9 cellular contexts compared by ENCODE assay signal in the genomic region with DNA sequence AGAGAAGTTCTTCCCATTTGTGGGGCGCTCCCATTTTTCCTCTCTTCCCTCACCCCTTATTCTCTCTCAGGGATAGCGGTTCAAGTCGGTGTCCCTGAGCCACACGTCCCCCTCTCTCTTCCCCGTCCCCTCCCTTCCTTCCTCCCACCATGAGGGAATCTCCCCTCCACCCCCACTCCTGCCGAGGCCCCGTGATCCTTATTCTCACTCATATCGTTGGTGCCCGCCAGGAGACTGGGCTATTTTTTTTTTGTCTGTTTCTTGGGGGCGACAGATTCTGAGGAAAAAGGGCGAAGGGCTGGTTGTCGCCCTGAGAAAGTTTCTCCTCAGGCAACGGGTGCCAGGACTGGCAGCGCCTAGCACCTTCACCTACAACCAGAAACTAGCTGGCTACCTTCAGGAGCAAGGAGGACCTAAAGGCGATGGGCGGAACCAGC. TPM values are rescaled to one million over a fixed set of nuclear protein-coding genes. Genes with fewer than 3 reads are reported as not detected.
A peak's percentile ranks its signal among the peaks of the same experiment; 100 is the strongest.
DNase-seq lines count a peak whose midpoint lies in the region; ATAC-seq and TF ChIP-seq lines count a peak whose summit lies in the region.
"Had no signal": no experiment of that assay in that cellular context is flagged by ENCODE, and none has a peak within 500 bp of the region (broad histone marks: within the 10 kb centered on the region; RNA-seq: fewer than 3 reads in every experiment).

No MANE protein-coding gene starts in this region.

- H2BK120ac ChIP-seq in mesenchymal stem cell (ENCODE audit: low read depth, low read length): no peak overlapping the region

- H2AFZ ChIP-seq in mesenchymal stem cell (ENCODE audit: low read depth, low read length): peak overlapping the region; percentile 43

- CTCF ChIA-PET in MCF 10A (lab: Yijun Ruan, JAX): interaction anchor here (0.6 to 1.5 kb wide), 2 partner anchors 19 to 132 kb away, joined by 3 read pairs; no protein-coding TSS in a partner anchor

- TF ChIP-seq CTCF in cardiac muscle cell (IDR thresholded peaks at IDR 0.05; ENCODE audit: low read depth, low read length) (no peak), MCF 10A (IDR thresholded peaks at IDR 0.05; ENCODE audit: unreplicated experiment) (no peak), type B pancreatic cell (conservative IDR thresholded peaks at IDR 0.05) (no peak), foreskin keratinocyte (conservative IDR thresholded peaks at IDR 0.05) (no peak)

- 74% methylated on average over 14 of the region's 16 CpGs for whole genome bisulfite sequencing in mesenchymal stem cell

- H3K9ac ChIP-seq in mesenchymal stem cell (ENCODE audit: low read length): peak overlapping the region; percentile 99

- POLR2A ChIA-PET in MCF 10A (lab: Yijun Ruan, JAX): interaction anchor here (0.7 to 3.1 kb wide), 21 partner anchors 8 to 1019 kb away, joined by 3 to 31 read pairs (median 5); a partner anchor contains a TSS

- peak overlapping the region; percentile 50 for H3K4me2 ChIP-seq in mesenchymal stem cell (ENCODE audit: low read length, poor library complexity, severe bottlenecking)

- peak overlapping the region in 1 of 2 experiments; percentile 56 for H2BK12ac ChIP-seq in mesenchymal stem cell (ENCODE audit: low read length in 2 of 2)

- H3K14ac ChIP-seq in mesenchymal stem cell (ENCODE audit: low read length in 2 of 2): no peak overlapping the region

- peak overlapping the region; percentile 100 for H3K27ac ChIP-seq in cardiac muscle cell
- H3K27ac ChIP-seq in mesenchymal stem cell (ENCODE audit: low read length, poor library complexity, severe bottlenecking): no peak overlapping the region
- H3K27ac ChIP-seq in foreskin keratinocyte: no peak overlapping the region

- H3K4me1 ChIP-seq in cardiac muscle cell (ENCODE audit: low read depth): peaks cover 21% of the 10 kb centered on the region
- peaks cover 21% of the 10 kb centered on the region for H3K4me1 ChIP-seq in mesenchymal stem cell (ENCODE audit: control insufficient read depth, insufficient read depth, low read depth, low read length)
- H3K4me1 ChIP-seq in foreskin keratinocyte: no peaks in the 10 kb centered on the region

- H2AK5ac ChIP-seq in mesenchymal stem cell (ENCODE audit: low read length, severe bottlenecking): no peak overlapping the region

- H3K4me3 ChIP-seq in cardiac muscle cell (peak overlapping the region; percentile 77), mesenchymal stem cell (ENCODE audit: insufficient read depth in 1 of 2, low read depth in 1 of 2, low read length in 2 of 2) (peak overlapping the region; percentile 34 to 90)

- no peak for ATAC-seq in foreskin keratinocyte

- DNase-seq in cardiac muscle cell (ENCODE audit: low read depth in 1 of 2, low spot score in 1 of 2): no peak
- no peak for DNase-seq in cardiac septum (ENCODE audit: low spot score)
- DNase-seq in MCF 10A (ENCODE audit: unreplicated experiment): no peak
- DNase-seq in mesenchymal stem cell: no peak
- DNase-seq in type B pancreatic cell (ENCODE audit: extremely low spot score, unreplicated experiment): no peak
- DNase-seq in foreskin keratinocyte: no peak
- no peak for DNase-seq in NCI-H1092 (lab: John Stamatoyannopoulos, UW)
- DNase-seq in SIG-M5 (lab: John Stamatoyannopoulos, UW): no peak

- peaks cover 2% of the 10 kb centered on the region for H3K79me1 ChIP-seq in mesenchymal stem cell (replicated peaks; ENCODE audit: low read length, poor library complexity, severe bottlenecking)

- peaks cover 20% of the 10 kb centered on the region for H3K4me1 Mint-ChIP-seq in MCF 10A (ENCODE audit: insufficient read depth, unreplicated experiment)
- H3K4me1 Mint-ChIP-seq in type B pancreatic cell (ENCODE audit: unreplicated experiment): peaks cover 19% of the 10 kb centered on the region

- peak overlapping the region in 1 of 2 experiments; percentile 66 for H3K4ac ChIP-seq in mesenchymal stem cell (ENCODE audit: low read depth in 1 of 2, low read length in 2 of 2)

- peak overlapping the region; percentile 100 for H4K8ac ChIP-seq in mesenchymal stem cell (ENCODE audit: low read length)

- H2BK15ac ChIP-seq in mesenchymal stem cell (ENCODE audit: low read depth, poor library complexity, severe bottlenecking): peak overlapping the region; percentile 77

- H4K91ac ChIP-seq in mesenchymal stem cell (ENCODE audit: low read length): peak overlapping the region; percentile 91

- H3K9me3 ChIP-seq in cardiac muscle cell (ENCODE audit: low read depth) (no peaks in the 10 kb centered on the region), mesenchymal stem cell (ENCODE audit: control insufficient read depth, low read length) (no peaks in the 10 kb centered on the region)

- no peak overlapping the region for H3K23ac ChIP-seq in mesenchymal stem cell (ENCODE audit: low read length in 2 of 2)

- H3K27me3 Mint-ChIP-seq in MCF 10A (ENCODE audit: insufficient read depth, unreplicated experiment) (no peaks in the 10 kb centered on the region), type B pancreatic cell (peaks cover 17% of the 10 kb centered on the region)

- peaks cover 27% of the 10 kb centered on the region for H3K36me3 Mint-ChIP-seq in MCF 10A (ENCODE audit: insufficient read depth, unreplicated experiment)
- H3K36me3 Mint-ChIP-seq in type B pancreatic cell: peaks cover 12% of the 10 kb centered on the region

- no TSS peak for BruUV-seq in MCF 10A (replicated peaks; lab: Mats Ljungman, UMichigan)

- H2BK5ac ChIP-seq in mesenchymal stem cell (ENCODE audit: low read depth, low read length, poor library complexity, severe bottlenecking): no peak overlapping the region

- H3K18ac ChIP-seq in mesenchymal stem cell (ENCODE audit: low read depth in 1 of 2, low read length in 2 of 2): peak overlapping the region; percentile 67 to 92

- intact Hi-C loops in cardiac septum (cut with DNase I) (loop anchor here (1.0 kb wide), 1 partner anchor 9 kb away; a partner anchor contains a TSS), MCF 10A (cut with micrococcal nuclease) (no loop called here)

- H3K36me3 ChIP-seq in cardiac muscle cell (no peaks in the 10 kb centered on the region), mesenchymal stem cell (ENCODE audit: control insufficient read depth in 1 of 2, insufficient read depth in 2 of 2, low read depth in 1 of 2, low read length in 2 of 2) (peaks cover 16 to 26% of the 10 kb centered on the region in 2 experiments)

- H3K27ac Mint-ChIP-seq in MCF 10A (ENCODE audit: low read depth, unreplicated experiment): peak overlapping the region; percentile 100
- peak overlapping the region; percentile 100 for H3K27ac Mint-ChIP-seq in type B pancreatic cell

- H3K9me3 Mint-ChIP-seq in MCF 10A (ENCODE audit: unreplicated experiment) (no peaks in the 10 kb centered on the region), type B pancreatic cell (no peaks in the 10 kb centered on the region)

- H3K4me3 Mint-ChIP-seq in MCF 10A (ENCODE audit: unreplicated experiment) (peak overlapping the region; percentile 82), type B pancreatic cell (peak overlapping the region; percentile 99)

- H3K27me3 ChIP-seq in cardiac muscle cell: no peaks in the 10 kb centered on the region
- H3K27me3 ChIP-seq in mesenchymal stem cell (ENCODE audit: control insufficient read depth in 1 of 2, insufficient read depth in 1 of 2, low read length in 2 of 2): no peaks in the 10 kb centered on the region
- H3K27me3 ChIP-seq in foreskin keratinocyte: no peaks in the 10 kb centered on the region

RNA-seq across cellular contexts. Expression of a gene that starts 0.7 kb away (rescaled TPM):
- total RNA-seq in cardiac muscle cell (7.9 and 8.1 TPM in 2 replicates), cardiac septum (3.4 TPM), MCF 10A (2022) (6.5 and 8.5 TPM in 2 replicates), type B pancreatic cell (ENCODE audit: low replicate concordance) (2.2 and 2.7 TPM in 2 replicates), foreskin keratinocyte (1.3 and 1.6 TPM in 2 replicates)
- polyA plus RNA-seq in cardiac muscle cell (13.0 and 18.0 TPM in 2 replicates), foreskin keratinocyte (1.3 and 1.4 TPM in 2 replicates)
- 1.3 TPM for polyA plus RNA-seq in mesenchymal stem cell (2013, experiment 1 of 2)
- 0.93 TPM for polyA plus RNA-seq in mesenchymal stem cell (2013, experiment 2 of 2)

RNA-seq across cellular contexts. Expression of a gene that starts 1.9 kb away (rescaled TPM):
- total RNA-seq in cardiac muscle cell: 28.5 and 41.7 TPM in 2 replicates
- polyA plus RNA-seq in cardiac muscle cell: 21.5 and 27.0 TPM in 2 replicates
- 19.7 TPM for total RNA-seq in cardiac septum
- 42.8 and 59.9 TPM in 2 replicates for total RNA-seq in MCF 10A (2022)
- 17.9 TPM for polyA plus RNA-seq in mesenchymal stem cell (2013, experiment 1 of 2)
- 17.3 TPM for polyA plus RNA-seq in mesenchymal stem cell (2013, experiment 2 of 2)
- total RNA-seq in type B pancreatic cell (ENCODE audit: low replicate concordance): 27.5 and 36.6 TPM in 2 replicates
- 27.6 and 34.1 TPM in 2 replicates for total RNA-seq in foreskin keratinocyte
- polyA plus RNA-seq in foreskin keratinocyte: 28.2 and 33.5 TPM in 2 replicates

RNA-seq across cellular contexts. Expression of a gene that starts 8.5 kb away (rescaled TPM):
- total RNA-seq in cardiac muscle cell (51.5 and 81.5 TPM in 2 replicates), cardiac septum (15.7 TPM), MCF 10A (2022) (38.5 and 45.3 TPM in 2 replicates), type B pancreatic cell (ENCODE audit: low replicate concordance) (31.4 and 33.8 TPM in 2 replicates), foreskin keratinocyte (28.4 and 32.3 TPM in 2 replicates)
- polyA plus RNA-seq in cardiac muscle cell (78.7 and 108 TPM in 2 replicates), foreskin keratinocyte (45.8 and 52.1 TPM in 2 replicates)
- 45.2 TPM for polyA plus RNA-seq in mesenchymal stem cell (2013, experiment 1 of 2)
- polyA plus RNA-seq in mesenchymal stem cell (2013, experiment 2 of 2): 47.7 TPM

RNA-seq across cellular contexts. Expression of a gene that starts 36.3 kb away (rescaled TPM):
- total RNA-seq in cardiac muscle cell (0.28 and 1.6 TPM in 2 replicates), cardiac septum (1.1 TPM), MCF 10A (2022) (0.49 and 0.74 TPM in 2 replicates), type B pancreatic cell (ENCODE audit: low replicate concordance) (1.4 and 2.8 TPM in 2 replicates), foreskin keratinocyte (0.28 and 0.54 TPM in 2 replicates)
- polyA plus RNA-seq in cardiac muscle cell (0.79 and 1.2 TPM in 2 replicates), foreskin keratinocyte (0.77 and 1.1 TPM in 2 replicates)
- polyA plus RNA-seq in mesenchymal stem cell (2013, experiment 1 of 2): 0.47 TPM
- 0.56 TPM for polyA plus RNA-seq in mesenchymal stem cell (2013, experiment 2 of 2)
- total RNA-seq: Daoy had no signal

RNA-seq across cellular contexts. Expression of a gene that starts 51.2 kb away (rescaled TPM):
- total RNA-seq in cardiac muscle cell: 103 and 133 TPM in 2 replicates
- polyA plus RNA-seq in cardiac muscle cell: 91.9 and 138 TPM in 2 replicates
- total RNA-seq in cardiac septum: 35.0 TPM
- total RNA-seq in MCF 10A (2022): 36.0 and 43.8 TPM in 2 replicates
- 47.5 TPM for polyA plus RNA-seq in mesenchymal stem cell (2013, experiment 1 of 2)
- polyA plus RNA-seq in mesenchymal stem cell (2013, experiment 2 of 2): 47.0 TPM
- total RNA-seq in type B pancreatic cell (ENCODE audit: low replicate concordance): 45.3 and 57.6 TPM in 2 replicates
- total RNA-seq in foreskin keratinocyte: 37.8 and 44.4 TPM in 2 replicates
- polyA plus RNA-seq in foreskin keratinocyte: 42.9 and 52.7 TPM in 2 replicates
